Comparison of ENCODE assay signal across 27 cellular contexts in the genomic region with DNA sequence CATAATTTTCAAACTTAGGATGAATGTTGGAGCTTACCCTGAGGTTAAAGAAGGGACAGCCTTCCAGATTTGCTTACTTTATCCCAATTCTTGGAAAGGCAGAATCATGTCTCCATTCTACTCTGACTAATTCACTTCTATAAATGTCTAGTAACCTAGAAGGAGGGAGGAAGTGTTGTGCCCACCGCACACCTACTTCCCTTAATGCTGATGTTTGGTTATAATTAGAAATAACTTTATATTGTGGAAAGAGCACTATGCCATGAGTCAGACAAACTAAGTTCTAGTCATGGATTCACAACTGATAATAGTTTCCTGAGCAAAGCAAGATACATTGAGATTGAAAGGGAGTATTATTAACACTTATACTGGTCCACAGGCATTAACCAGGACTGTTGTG.
"Had no signal": no experiment of that assay in that cellular context is flagged by ENCODE, and none has a peak within 500 bp of the region (broad histone marks: within the 10 kb centered on the region; RNA-seq: fewer than 3 reads in every experiment).

No MANE protein-coding gene starts in this region.

- FAIRE-seq: endometrium, islet of Langerhans had no signal

- H3K36me3 Mint-ChIP-seq: naive B cell; natural killer cell treated with Interleukin-12 subunit alpha and Interleukin-12 subunit beta and Interleukin-15 and Interleukin-18, amount 100 ng/mL, for 72 hours; neural progenitor cell had no signal

- H3K27me3 ChIP-seq: gastrocnemius medialis, heart left ventricle, left lung, neural progenitor cell, suprapubic skin, vagina had no signal

- H3K9me3 ChIP-seq: gastrocnemius medialis, heart left ventricle, left lung, mucosa of descending colon, psoas muscle, suprapubic skin, vagina had no signal

- H3K27ac ChIP-seq: coronary artery, gastrocnemius medialis, heart left ventricle, left lung, neural progenitor cell, psoas muscle, skin epidermis, suprapubic skin, vagina had no signal

- H3K9ac ChIP-seq: neural progenitor cell had no signal

- H3K4me3 Mint-ChIP-seq: effector memory CD8-positive, alpha-beta T cell; mesothelial cell of epicardium; naive B cell; natural killer cell treated with Interleukin-12 subunit alpha and Interleukin-12 subunit beta and Interleukin-15 and Interleukin-18, amount 100 ng/mL, for 72 hours; neural progenitor cell; stimulated activated naive CD8-positive, alpha-beta T cell treated with anti-CD3 and anti-CD28 coated beads, Interleukin-15, amount 100 ng/mL, for 72 hours had no signal

- H3K27ac Mint-ChIP-seq: effector memory CD8-positive, alpha-beta T cell; mesothelial cell of epicardium; naive B cell; natural killer cell treated with Interleukin-12 subunit alpha and Interleukin-12 subunit beta and Interleukin-15 and Interleukin-18, amount 100 ng/mL, for 72 hours; neural progenitor cell had no signal

- H3K4me1 Mint-ChIP-seq: naive B cell, neural progenitor cell had no signal

- H3K27me3 Mint-ChIP-seq: effector memory CD8-positive, alpha-beta T cell; naive B cell; stimulated activated naive CD8-positive, alpha-beta T cell treated with anti-CD3 and anti-CD28 coated beads, Interleukin-15, amount 100 ng/mL, for 72 hours had no signal

- H2AFZ ChIP-seq: neural progenitor cell had no signal

- H3K4me3 ChIP-seq: coronary artery, gastrocnemius medialis, heart left ventricle, left lung, mucosa of descending colon, neural progenitor cell, psoas muscle, skin epidermis, suprapubic skin, vagina had no signal

- H3K36me3 ChIP-seq: gastrocnemius medialis, heart left ventricle, left lung, neural progenitor cell, suprapubic skin, vagina had no signal

- H3K4me1 ChIP-seq: gastrocnemius medialis, left lung, neural progenitor cell, psoas muscle, suprapubic skin, vagina had no signal

- ATAC-seq: effector memory CD8-positive, alpha-beta T cell; gastrocnemius medialis; heart left ventricle; left cardiac atrium; left lung; natural killer cell treated with Interleukin-12 subunit alpha and Interleukin-12 subunit beta and Interleukin-15 and Interleukin-18, amount 100 ng/mL, for 72 hours; psoas muscle; right cardiac atrium; stimulated activated naive CD8-positive, alpha-beta T cell treated with anti-CD3 and anti-CD28 coated beads, Interleukin-15, amount 100 ng/mL, for 72 hours had no signal

- H3K9me3 Mint-ChIP-seq: natural killer cell treated with Interleukin-12 subunit alpha and Interleukin-12 subunit beta and Interleukin-15 and Interleukin-18, amount 100 ng/mL, for 72 hours had no signal

- H3K4me2 ChIP-seq: neural progenitor cell had no signal

- DNase-seq: effector memory CD8-positive, alpha-beta T cell; foreskin fibroblast; gastrocnemius medialis; heart left ventricle; hippocampal formation; left cardiac atrium; left lung; mesenchymal stem cell; mucosa of descending colon; naive B cell; psoas muscle; right cardiac atrium; stimulated activated CD4-positive, alpha-beta T cell treated with anti-CD3 and anti-CD28 coated beads, Interleukin-15, amount 100 ng/mL, for 24 hours; stimulated activated CD4-positive, alpha-beta T cell treated with anti-CD3 and anti-CD28 coated beads, Interleukin-2, amount 100 ng/mL, for 48 hours; stimulated activated CD8-positive, alpha-beta memory T cell treated with anti-CD3 and anti-CD28 coated beads, Interleukin-4, amount 100 ng/mL, for 48 hours; stimulated activated naive CD4-positive, alpha-beta T cell; stimulated activated naive CD8-positive, alpha-beta T cell treated with anti-CD3 and anti-CD28 coated beads, Interleukin-15, amount 100 ng/mL, for 72 hours; trophoblast cell had no signal
